In genomic region chr1:71285529-71285928, GRCh38 we compare ENCODE assay signal across 9 cellular contexts.
"Had no signal": no experiment of that assay in that cellular context is flagged by ENCODE, and none has a peak within 500 bp of the region (broad histone marks: within the 10 kb centered on the region; RNA-seq: fewer than 3 reads in every experiment).

No MANE protein-coding gene starts in this region.

- DNase-seq: H9, HFFc6, IMR-90 had no signal

- H3K4me2 ChIP-seq: GM23338 had no signal

- H3K4me1 Mint-ChIP-seq: GM23338, H9 had no signal

- H3K4me3 ChIP-seq: GM23338, K562 had no signal

- H3K27ac ChIP-seq: HL-60 had no signal

- H3K4me3 Mint-ChIP-seq: GM23338, H9, HFFc6 had no signal

- H3K27ac Mint-ChIP-seq: GM23338, H9, HFFc6 had no signal

- H2AFZ ChIP-seq: GM23338 had no signal

- FAIRE-seq: H1, H54, HTR-8/SVneo, K562 had no signal
